ENCODE assay signal across 8 cellular contexts in the genomic region with DNA sequence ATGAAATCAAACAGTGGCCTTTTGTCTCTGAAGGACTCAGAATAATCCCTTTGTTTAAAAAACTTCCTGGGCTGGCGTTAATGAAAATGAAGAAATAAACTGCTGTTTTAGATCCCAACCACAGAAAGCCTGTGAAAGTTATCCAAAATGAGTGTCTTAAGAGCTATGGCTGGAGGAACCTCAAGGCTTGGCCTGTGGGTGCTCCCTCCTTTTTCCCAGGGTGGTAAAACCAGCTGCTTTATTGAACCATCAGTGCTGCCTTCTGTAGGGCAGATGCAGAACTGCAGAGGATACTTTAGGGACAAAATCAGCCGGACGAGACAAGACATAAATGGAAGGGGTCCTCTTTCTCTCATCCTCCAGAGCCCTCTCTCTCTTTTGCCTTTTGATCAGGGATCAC.
A peak's percentile ranks its signal among the peaks of the same experiment; 100 is the strongest.
DNase-seq lines count a peak whose midpoint lies in the region; ATAC-seq and TF ChIP-seq lines count a peak whose summit lies in the region.

No MANE protein-coding gene starts in this region.

- no peak overlapping the region for H3K4me3 ChIP-seq in GM12864 (ENCODE audit: low read depth, low read length)

- TF ChIP-seq CTCF in GM12864 (IDR thresholded peaks at IDR 0.05; ENCODE audit: low read depth, low read length, missing control alignments): peak; percentile 62

- DNase-seq in A172 (ENCODE audit: low spot score) (peak; percentile 6), GM12864 (ENCODE audit: low read depth) (no peak), RPMI7951 (ENCODE audit: low read depth) (peak; percentile 23), foreskin melanocyte (peak; percentile 96), NCI-H128 (lab: John Stamatoyannopoulos, UW; ENCODE audit: unreplicated experiment) (no peak)

- ATAC-seq in GM18858 (IDR thresholded peaks at IDR 0.05; ENCODE audit: unreplicated experiment) (no peak), GM21360 (IDR thresholded peaks at IDR 0.05; ENCODE audit: unreplicated experiment) (no peak), GM21717 (IDR thresholded peaks at IDR 0.05; ENCODE audit: unreplicated experiment) (no peak)

Comparison
In these comparisons a context has a peak if more than half of its experiments do, and no peak if none do; other contexts are left out.
1. DNase-seq: peak in A172 (single experiment), RPMI7951 (single experiment) and foreskin melanocyte (single experiment); none in GM12864 (single experiment) and NCI-H128 (single experiment).